8 cellular contexts compared by ENCODE assay signal in genomic region chr12:4107436-4107878, GRCh38.
A peak's percentile ranks its signal among the peaks of the same experiment; 100 is the strongest.
DNase-seq lines count a peak whose midpoint lies in the region; ATAC-seq, FAIRE-seq and TF ChIP-seq lines count a peak whose summit lies in the region.

No MANE protein-coding gene starts in this region.

- peak overlapping the region; percentile 38 for H3K4me3 ChIP-seq in CD4-positive, CD25-positive, alpha-beta regulatory T cell (ENCODE audit: low read depth, low read length)

- FAIRE-seq in RCC 7860 (lab: Jason Lieb, UNC) = no peak

- H3K36me3 ChIP-seq in CD4-positive, CD25-positive, alpha-beta regulatory T cell (ENCODE audit: control insufficient read depth, insufficient read depth, low read length) = no peaks in the 10 kb centered on the region

- H3K9me3 ChIP-seq in CD4-positive, CD25-positive, alpha-beta regulatory T cell (ENCODE audit: control insufficient read depth in 2 of 2, low read length in 2 of 2) = no peaks in the 10 kb centered on the region

- H3K27me3 ChIP-seq in CD4-positive, CD25-positive, alpha-beta regulatory T cell (ENCODE audit: control insufficient read depth, insufficient read depth, low read length) = no peaks in the 10 kb centered on the region

- H3K4me1 ChIP-seq in CD4-positive, CD25-positive, alpha-beta regulatory T cell (ENCODE audit: control insufficient read depth, insufficient read depth, low read length, poor library complexity, severe bottlenecking) = peaks cover 9% of the 10 kb centered on the region

- peaks cover 6 to 22% (median 13%) of the 10 kb centered on the region in 4 donors for H3K4me1 Mint-ChIP-seq in CD4-positive, CD25-positive, alpha-beta regulatory T cell
- H3K4me1 Mint-ChIP-seq in glutamatergic neuron (ENCODE audit: low read depth, unreplicated experiment) = no peaks in the 10 kb centered on the region

- H3K27me3 Mint-ChIP-seq in CD4-positive, CD25-positive, alpha-beta regulatory T cell = no peaks in the 10 kb centered on the region
- H3K27me3 Mint-ChIP-seq in glutamatergic neuron (ENCODE audit: unreplicated experiment) = peaks cover 5% of the 10 kb centered on the region

- peak; percentile 98 to 99 for ATAC-seq in CD4-positive, CD25-positive, alpha-beta regulatory T cell (ENCODE audit: low read depth in 2 of 2)
- ATAC-seq in GM19324 (IDR thresholded peaks at IDR 0.05; ENCODE audit: low FRiP score, unreplicated experiment) (peak; percentile 87), HG03196 (IDR thresholded peaks at IDR 0.05; ENCODE audit: unreplicated experiment) (peak; percentile 79)

- peak; percentile 66 to 93 (median 82) for DNase-seq in CD4-positive, CD25-positive, alpha-beta regulatory T cell
- DNase-seq in RCC 7860 (ENCODE audit: low spot score) = peak; percentile 34
- peak; percentile 50 for DNase-seq in activated T-helper 9 cell treated with anti-CD3 and anti-CD28 coated beads, Interleukin-2, amount 50 U/mL, for 16 hours (ENCODE audit: low read depth)
- peak; percentile 27 for DNase-seq in glutamatergic neuron
- peak; percentile 42 for DNase-seq in stimulated activated CD4-positive, alpha-beta T cell treated with anti-CD3 and anti-CD28 coated beads, Interleukin-12 subunit alpha, Interleukin-12 subunit beta, amount 100 ng/mL, for 4 hours
- DNase-seq in NCI-H2196 (lab: John Stamatoyannopoulos, UW; ENCODE audit: unreplicated experiment) = no peak

- H3K4me3 Mint-ChIP-seq in CD4-positive, CD25-positive, alpha-beta regulatory T cell = peak overlapping the region in 3 of 4 donors; percentile 1 to 39 (median 20)
- no peak overlapping the region for H3K4me3 Mint-ChIP-seq in glutamatergic neuron (ENCODE audit: unreplicated experiment)

- no peaks in the 10 kb centered on the region for H3K36me3 Mint-ChIP-seq in CD4-positive, CD25-positive, alpha-beta regulatory T cell
- no peaks in the 10 kb centered on the region for H3K36me3 Mint-ChIP-seq in glutamatergic neuron (ENCODE audit: unreplicated experiment)

- H3K9me3 Mint-ChIP-seq in CD4-positive, CD25-positive, alpha-beta regulatory T cell = peaks cover 0 to 1% (median 0%) of the 10 kb centered on the region in 7 donors
- H3K9me3 Mint-ChIP-seq in glutamatergic neuron (ENCODE audit: unreplicated experiment) = peaks cover 2% of the 10 kb centered on the region

- peak; percentile 50 for TF ChIP-seq CTCF in glutamatergic neuron (IDR thresholded peaks at IDR 0.05; ENCODE audit: partially characterized antibody, unreplicated experiment)

- H3K27ac ChIP-seq in CD4-positive, CD25-positive, alpha-beta regulatory T cell (ENCODE audit: insufficient read depth, low read length, poor library complexity, severe bottlenecking) = peak overlapping the region; percentile 67

- peak overlapping the region in 2 of 3 donors; percentile 61 to 63 for H3K27ac Mint-ChIP-seq in CD4-positive, CD25-positive, alpha-beta regulatory T cell
- H3K27ac Mint-ChIP-seq in glutamatergic neuron (ENCODE audit: unreplicated experiment) = no peak overlapping the region
